Comparison of ENCODE assay signal across 39 cellular contexts in genomic region chr6:102764317-102764716, GRCh38.
"Had no signal": no experiment of that assay in that cellular context is flagged by ENCODE, and none has a peak within 500 bp of the region (broad histone marks: within the 10 kb centered on the region; RNA-seq: fewer than 3 reads in every experiment).

No MANE protein-coding gene starts in this region.

- H3K4me1 Mint-ChIP-seq: activated naive CD4-positive, alpha-beta T cell treated with anti-CD3 and anti-CD28 coated beads, Interleukin-2, amount 10 ng/mL, durations not matched to agents 7 days and 5 days; activated naive CD4-positive, alpha-beta T cell treated with anti-CD3 and anti-CD28 coated beads, Interleukin-2, amount 50 U/mL, for 24 hours; activated naive CD8-positive, alpha-beta T cell treated with anti-CD3 and anti-CD28 coated beads for 36 hours; activated naive CD8-positive, alpha-beta T cell treated with anti-CD3 and anti-CD28 coated beads, Interleukin-2, amount 10 ng/mL, durations not matched to agents 7 days and 5 days; activated naive CD8-positive, alpha-beta T cell treated with anti-CD3 and anti-CD28 coated beads, Interleukin-2, amount 50 U/mL, for 24 hours; activated T-helper 17 cell treated with anti-CD3 and anti-CD28 coated beads, Interleukin-2, amount 50 U/mL, for 72 hours; brain; central memory CD8-positive, alpha-beta T cell had no signal

- H3K4me3 ChIP-seq: adrenal gland, ascending aorta, body of pancreas, breast epithelium, cardiac muscle cell had no signal

- H3K27ac ChIP-seq: adrenal gland, ascending aorta, body of pancreas, brain microvascular endothelial cell, breast epithelium, cardiac muscle cell had no signal

- H3K36me3 ChIP-seq: adrenal gland, ascending aorta, brain microvascular endothelial cell, breast epithelium, cardiac muscle cell had no signal

- H3K4me1 ChIP-seq: adrenal gland, ascending aorta, body of pancreas, breast epithelium had no signal

- DNase-seq: activated effector memory CD4-positive, alpha-beta T cell treated with anti-CD3 and anti-CD28 coated beads, Interleukin-2, amount 50 U/mL, for 16 hours; activated effector memory CD4-positive, alpha-beta T cell treated with Interleukin-2 at 50 U/mL for 16 hours; activated gamma-delta T cell; activated gamma-delta T cell treated with Interleukin-2 at 50 U/mL for 16 hours; activated naive CD4-positive, alpha-beta T cell; activated naive CD4-positive, alpha-beta T cell treated with anti-CD3 and anti-CD28 coated beads for 36 hours; activated naive CD4-positive, alpha-beta T cell treated with anti-CD3 and anti-CD28 coated beads, Interleukin-2, amount 10 ng/mL, durations not matched to agents 7 days and 5 days; activated naive CD4-positive, alpha-beta T cell treated with anti-CD3 and anti-CD28 coated beads, Interleukin-2, amount 50 U/mL, for 16 hours; activated naive CD4-positive, alpha-beta T cell treated with Interleukin-2 at 50 U/mL for 16 hours; activated naive CD8-positive, alpha-beta T cell treated with anti-CD3 and anti-CD28 coated beads for 36 hours; activated naive CD8-positive, alpha-beta T cell treated with anti-CD3 and anti-CD28 coated beads, Interleukin-2, amount 10 ng/mL, durations not matched to agents 7 days and 5 days; activated naive CD8-positive, alpha-beta T cell treated with anti-CD3 and anti-CD28 coated beads, Interleukin-2, amount 50 U/mL, for 24 hours; activated T-cell treated with anti-CD3 and anti-CD28 coated beads for 4 hours; activated T-cell treated with anti-CD3 and anti-CD28 coated beads, Interleukin-2, amount 50 U/mL, for 1 hour; activated T-cell treated with anti-CD3 and anti-CD28 coated beads, Interleukin-2, amount 50 U/mL, for 24 hours; activated T-cell treated with anti-CD3 and anti-CD28 coated beads, Interleukin-2, amount 50 U/mL, for 4 hours; activated T-cell treated with anti-CD3 and anti-CD28 coated beads, Interleukin-2, amount 50 U/mL, for 48 hours; activated T-cell treated with anti-CD3 and anti-CD28 coated beads, Interleukin-2, amount 50 U/mL, for 72 hours; adrenal gland; amniotic stem cell; amygdala; anterior cingulate cortex; aorta; body of pancreas; brain microvascular endothelial cell; caudate nucleus; central memory CD4-positive, alpha-beta T cell; cerebellar nuclear complex had no signal

- H3K9me3 Mint-ChIP-seq: activated naive CD8-positive, alpha-beta T cell treated with anti-CD3 and anti-CD28 coated beads, Interleukin-2, amount 10 ng/mL, durations not matched to agents 7 days and 5 days; activated T-helper 1 cell treated with anti-CD3 and anti-CD28 coated beads, Interleukin-12 subunit alpha, Interleukin-12 subunit beta, Interleukin-2, Interleukin-4 antibody, amounts not matched to agents 30 ng/mL and 10 ng/mL and 1 ng/mL, durations not matched to agents 14 hours and 24 hours and 36 hours had no signal

- H3K36me3 Mint-ChIP-seq: activated naive CD4-positive, alpha-beta T cell treated with anti-CD3 and anti-CD28 coated beads, Interleukin-2, amount 10 ng/mL, durations not matched to agents 7 days and 5 days; activated naive CD4-positive, alpha-beta T cell treated with anti-CD3 and anti-CD28 coated beads, Interleukin-2, amount 50 U/mL, for 24 hours; activated naive CD4-positive, alpha-beta T cell treated with anti-CD3 and anti-CD28 coated beads, Interleukin-2, amount 50 U/mL, for 72 hours; activated naive CD8-positive, alpha-beta T cell; activated naive CD8-positive, alpha-beta T cell treated with anti-CD3 and anti-CD28 coated beads for 36 hours; activated naive CD8-positive, alpha-beta T cell treated with anti-CD3 and anti-CD28 coated beads, Interleukin-2, amount 10 ng/mL, durations not matched to agents 7 days and 5 days; brain had no signal

- H3K27me3 ChIP-seq: adrenal gland, ascending aorta, body of pancreas, brain microvascular endothelial cell, breast epithelium, cardiac muscle cell had no signal

- H3K27me3 Mint-ChIP-seq: activated naive CD4-positive, alpha-beta T cell treated with anti-CD3 and anti-CD28 coated beads, Interleukin-2, amount 10 ng/mL, durations not matched to agents 7 days and 5 days; activated naive CD4-positive, alpha-beta T cell treated with anti-CD3 and anti-CD28 coated beads, Interleukin-2, amount 50 U/mL, for 24 hours; activated naive CD8-positive, alpha-beta T cell; activated naive CD8-positive, alpha-beta T cell treated with anti-CD3 and anti-CD28 coated beads for 36 hours; activated naive CD8-positive, alpha-beta T cell treated with anti-CD3 and anti-CD28 coated beads, Interleukin-2, amount 10 ng/mL, durations not matched to agents 7 days and 5 days; activated naive CD8-positive, alpha-beta T cell treated with anti-CD3 and anti-CD28 coated beads, Interleukin-2, amount 50 U/mL, for 24 hours; activated T-cell treated with anti-CD3 and anti-CD28 coated beads, Interleukin-2, amount 50 U/mL, for 24 hours; activated T-helper 17 cell treated with anti-CD3 and anti-CD28 coated beads, Interleukin-2, amount 50 U/mL, for 72 hours; central memory CD8-positive, alpha-beta T cell had no signal

- H3K4me3 Mint-ChIP-seq: activated naive CD4-positive, alpha-beta T cell treated with anti-CD3 and anti-CD28 coated beads for 36 hours; activated naive CD4-positive, alpha-beta T cell treated with anti-CD3 and anti-CD28 coated beads, Interleukin-2, amount 10 ng/mL, durations not matched to agents 7 days and 5 days; activated naive CD4-positive, alpha-beta T cell treated with anti-CD3 and anti-CD28 coated beads, Interleukin-2, amount 50 U/mL, for 24 hours; activated naive CD8-positive, alpha-beta T cell; activated naive CD8-positive, alpha-beta T cell treated with anti-CD3 and anti-CD28 coated beads for 36 hours; activated naive CD8-positive, alpha-beta T cell treated with anti-CD3 and anti-CD28 coated beads, Interleukin-2, amount 10 ng/mL, durations not matched to agents 7 days and 5 days; activated naive CD8-positive, alpha-beta T cell treated with anti-CD3 and anti-CD28 coated beads, Interleukin-2, amount 50 U/mL, for 24 hours; activated T-cell treated with anti-CD3 and anti-CD28 coated beads, Interleukin-2, amount 50 U/mL, for 24 hours; activated T-cell treated with anti-CD3 and anti-CD28 coated beads, Interleukin-2, amount 50 U/mL, for 4 hours; activated T-cell treated with anti-CD3 and anti-CD28 coated beads, Interleukin-2, amount 50 U/mL, for 72 hours; activated T-helper 1 cell treated with anti-CD3 and anti-CD28 coated beads, Interleukin-12 subunit alpha, Interleukin-12 subunit beta, Interleukin-2, Interleukin-4 antibody, amounts not matched to agents 30 ng/mL and 10 ng/mL and 1 ng/mL, durations not matched to agents 14 hours and 24 hours and 36 hours; activated T-helper 17 cell treated with anti-CD3 and anti-CD28 coated beads, Interleukin-2, amount 50 U/mL, for 72 hours; brain; central memory CD8-positive, alpha-beta T cell had no signal

- H3K27ac Mint-ChIP-seq: activated naive CD4-positive, alpha-beta T cell treated with anti-CD3 and anti-CD28 coated beads for 36 hours; activated naive CD4-positive, alpha-beta T cell treated with anti-CD3 and anti-CD28 coated beads, Interleukin-2, amount 10 ng/mL, durations not matched to agents 7 days and 5 days; activated naive CD4-positive, alpha-beta T cell treated with anti-CD3 and anti-CD28 coated beads, Interleukin-2, amount 50 U/mL, for 24 hours; activated naive CD4-positive, alpha-beta T cell treated with anti-CD3 and anti-CD28 coated beads, Interleukin-2, amount 50 U/mL, for 72 hours; activated naive CD8-positive, alpha-beta T cell; activated naive CD8-positive, alpha-beta T cell treated with anti-CD3 and anti-CD28 coated beads for 36 hours; activated naive CD8-positive, alpha-beta T cell treated with anti-CD3 and anti-CD28 coated beads, Interleukin-2, amount 10 ng/mL, durations not matched to agents 7 days and 5 days; activated naive CD8-positive, alpha-beta T cell treated with anti-CD3 and anti-CD28 coated beads, Interleukin-2, amount 50 U/mL, for 24 hours; activated T-cell treated with anti-CD3 and anti-CD28 coated beads, Interleukin-2, amount 50 U/mL, for 24 hours; activated T-cell treated with anti-CD3 and anti-CD28 coated beads, Interleukin-2, amount 50 U/mL, for 72 hours; activated T-helper 1 cell treated with anti-CD3 and anti-CD28 coated beads, Interleukin-12 subunit alpha, Interleukin-12 subunit beta, Interleukin-2, Interleukin-4 antibody, amounts not matched to agents 30 ng/mL and 10 ng/mL and 1 ng/mL, durations not matched to agents 14 hours and 24 hours and 36 hours; activated T-helper 17 cell treated with anti-CD3 and anti-CD28 coated beads, Interleukin-2, amount 50 U/mL, for 72 hours; activated T-helper 2 cell treated with anti-CD3 and anti-CD28 coated beads, Interferon-gamma antibody, Interleukin-2, Interleukin-4, amounts not matched to agents 10 μg/mL and 5 μg/mL and 100 μg/mL, durations not matched to agents 14 hours and 24 hours and 36 hours; brain had no signal

- ATAC-seq: activated naive CD4-positive, alpha-beta T cell treated with anti-CD3 and anti-CD28 coated beads, Interleukin-2, amount 50 U/mL, for 72 hours; activated naive CD8-positive, alpha-beta T cell treated with anti-CD3 and anti-CD28 coated beads, Interleukin-2, amount 50 U/mL, for 24 hours; activated T-cell treated with anti-CD3 and anti-CD28 coated beads, Interleukin-2, amount 50 U/mL, for 4 hours; activated T-cell treated with anti-CD3 and anti-CD28 coated beads, Interleukin-2, amount 50 U/mL, for 72 hours; activated T-helper 17 cell treated with anti-CD3 and anti-CD28 coated beads, Interleukin-2, amount 50 U/mL, for 72 hours; body of pancreas had no signal

- H3K9me3 ChIP-seq: body of pancreas, breast epithelium had no signal
